In genomic region chr2:168456526-168457176, GRCh38 we compare ENCODE assay signal across 8 cellular contexts. TPM values are rescaled to one million over a fixed set of nuclear protein-coding genes. Genes with fewer than 3 reads are reported as not detected.
DNase-seq lines count a peak whose midpoint lies in the region; ATAC-seq and TF ChIP-seq lines count a peak whose summit lies in the region.

No MANE protein-coding gene starts in this region.

- POLR2A ChIA-PET in AG04450 (lab: Yijun Ruan, JAX), result no interaction called here

- TF ChIP-seq EP300 in ovary (IDR thresholded peaks at IDR 0.05), result no peak

- peaks cover 38% of the 10 kb centered on the region for H3K4me1 Mint-ChIP-seq in activated naive CD4-positive, alpha-beta T cell treated with anti-CD3 and anti-CD28 coated beads for 36 hours (ENCODE audit: low read depth)

- no peak for TF ChIP-seq POLR2A in ovary (IDR thresholded peaks at IDR 0.05)

- peaks cover 2% of the 10 kb centered on the region for H3K4me1 ChIP-seq in ovary (ENCODE audit: insufficient read depth)

- no peak overlapping the region for H3K27ac ChIP-seq in AG04450 (ENCODE audit: low read depth, low read length)
- H3K27ac ChIP-seq in ovary, result peak overlapping the region; percentile 54 to 79

- H3K4me3 Mint-ChIP-seq in activated naive CD4-positive, alpha-beta T cell treated with anti-CD3 and anti-CD28 coated beads for 36 hours, result no peak overlapping the region

- 0% methylated on average over 53 to 60 of the region's 60 CpGs for WGBS in ovary, 3 donors

- H3K36me3 ChIP-seq in ovary, result no peaks in the 10 kb centered on the region

- H3K4me3 ChIP-seq in AG04450 (ENCODE audit: low read depth, low read length) (peak overlapping the region; percentile 95), ovary (peak overlapping the region; percentile 91)

- peak overlapping the region; percentile 59 for H3K27ac Mint-ChIP-seq in activated naive CD4-positive, alpha-beta T cell treated with anti-CD3 and anti-CD28 coated beads for 36 hours

- no peaks in the 10 kb centered on the region for H3K27me3 ChIP-seq in AG04450 (ENCODE audit: control insufficient read depth, insufficient read depth, low read length)
- H3K27me3 ChIP-seq in ovary, result no peaks in the 10 kb centered on the region

- DNase-seq in AG04450 (ENCODE audit: low read depth, low spot score) (no peak), NCI-H345 (lab: John Stamatoyannopoulos, UW) (peak; percentile 59), Right ventricle myocardium superior (peak; percentile 55), ovary (peak; percentile 33 to 73 (median 55)), NCI-H187 treated with DMSO at 0.1 percent for 48 hours (lab: John Stamatoyannopoulos, UW) (no peak)
- peak; percentile 43 for DNase-seq in activated naive CD4-positive, alpha-beta T cell treated with anti-CD3 and anti-CD28 coated beads for 36 hours

- ATAC-seq in GM18498 (IDR thresholded peaks at IDR 0.05; ENCODE audit: unreplicated experiment) (peak; percentile 34), HG02970 (IDR thresholded peaks at IDR 0.05; ENCODE audit: low FRiP score, unreplicated experiment) (peak; percentile 15), Right ventricle myocardium superior (ENCODE audit: poor library complexity) (peak; percentile 70)

- no peaks in the 10 kb centered on the region for H3K36me3 Mint-ChIP-seq in activated naive CD4-positive, alpha-beta T cell treated with anti-CD3 and anti-CD28 coated beads for 36 hours (ENCODE audit: low read depth)

- H3K9me3 ChIP-seq in AG04450 (ENCODE audit: control insufficient read depth, insufficient read depth, low read length) (no peaks in the 10 kb centered on the region; the same call in none of the 2 replicates), ovary (no peaks in the 10 kb centered on the region)

- no peaks in the 10 kb centered on the region for H3K27me3 Mint-ChIP-seq in activated naive CD4-positive, alpha-beta T cell treated with anti-CD3 and anti-CD28 coated beads for 36 hours (ENCODE audit: low read depth)

- CTCF ChIA-PET in AG04450 (lab: Charles Lee), result no interaction called here
- CTCF ChIA-PET in activated naive CD4-positive, alpha-beta T cell treated with anti-CD3 and anti-CD28 coated beads for 36 hours (lab: Charles Lee), result no interaction called here

- TF ChIP-seq CTCF in AG04450 (IDR thresholded peaks at IDR 0.05; ENCODE audit: low read depth, low read length) (no peak), ovary (IDR thresholded peaks at IDR 0.05) (no peak)

- intact Hi-C loops in activated naive CD4-positive, alpha-beta T cell treated with anti-CD3 and anti-CD28 coated beads for 36 hours (cut with micrococcal nuclease), result loop anchor here (1.0 to 10.0 kb wide), 5 partner anchors 23 to 458 kb away; partner anchors contain the start of gene STK39
- intact Hi-C loops in Right ventricle myocardium superior (cut with DNase I) (no loop called here), ovary (cut with DNase I) (loop anchor here in 1 of 4 donors (10.0 kb wide), 1 partner anchor 178 kb away; no protein-coding TSS in a partner anchor)

- no peaks in the 10 kb centered on the region for H3K9me3 Mint-ChIP-seq in activated naive CD4-positive, alpha-beta T cell treated with anti-CD3 and anti-CD28 coated beads for 36 hours

RNA-seq across cellular contexts. Expression of gene CERS6, which starts 0.6 kb away (rescaled TPM):
- polyA plus RNA-seq in AG04450 (2011; rRNA removed) (5.4 and 6.2 TPM in 2 replicates), ovary (10 to 100 TPM; 11.5 to 20.2 TPM)
- 4.9 and 7.2 TPM in 2 replicates for polyA minus RNA-seq in AG04450 (2011; rRNA and poly(A)+ RNA removed)
- total RNA-seq in activated naive CD4-positive, alpha-beta T cell treated with anti-CD3 and anti-CD28 coated beads for 36 hours, result 1 to 10 TPM; 9.7 to 10.0 TPM
- total RNA-seq in Right ventricle myocardium superior (66.7 TPM), ovary (10 to 100 TPM; 13.9 to 30.8 (median 29.3) TPM)

Comparison
In these comparisons a context has a peak if more than half of its experiments do, and no peak if none do; other contexts are left out.
1. DNase-seq: peak in NCI-H345 (single experiment), activated naive CD4-positive, alpha-beta T cell treated with anti-CD3 and anti-CD28 coated beads for 36 hours (single experiment), Right ventricle myocardium superior (single experiment) and ovary (5 of 5); none in AG04450 (single experiment) and NCI-H187 treated with DMSO at 0.1 percent for 48 hours (single experiment).
2. ATAC-seq: peak in every context shown above with its lines; median percentile 70 in Right ventricle myocardium superior; 34 in GM18498; 15 in HG02970.